In the genomic region with DNA sequence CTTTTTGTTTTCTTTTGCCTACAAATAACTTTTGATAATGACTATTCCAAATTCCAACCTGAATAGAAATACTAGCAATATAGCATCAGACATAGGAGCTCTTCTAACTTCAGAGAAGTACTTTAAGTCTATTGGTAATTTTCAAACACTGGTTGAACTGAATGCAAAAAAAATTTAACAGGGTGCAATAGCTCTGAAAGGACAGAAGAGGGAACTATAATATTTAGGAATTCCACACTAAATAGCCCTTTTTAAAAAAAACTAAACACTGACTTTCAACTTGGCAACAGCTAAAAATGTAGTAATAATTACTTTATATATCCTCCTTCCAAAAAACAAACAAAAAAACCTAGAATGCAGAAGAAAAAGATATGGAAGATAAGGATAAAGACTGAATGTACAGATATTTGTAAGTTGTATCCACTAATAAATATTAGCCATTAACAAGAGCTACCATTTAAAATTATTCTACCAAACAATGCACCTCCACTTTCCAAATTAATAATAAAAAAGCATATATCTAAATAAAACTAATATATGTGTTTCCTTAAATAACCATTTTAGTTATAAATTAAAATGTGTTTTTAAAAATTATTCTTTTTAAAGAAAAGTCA, we compare ENCODE assay signal across 8 cellular contexts.
A peak's percentile ranks its signal among the peaks of the same experiment; 100 is the strongest.
DNase-seq lines count a peak whose midpoint lies in the region; TF ChIP-seq lines count a peak whose summit lies in the region.

No MANE protein-coding gene starts in this region.

- DNase-seq in NCI-H82 treated with DMSO at 0.1 percent for 48 hours (lab: John Stamatoyannopoulos, UW; ENCODE audit: unreplicated experiment) (peak; percentile 8), NCI-H82 (lab: John Stamatoyannopoulos, UW) (no peak), NOMO-1 (lab: John Stamatoyannopoulos, UW; ENCODE audit: unreplicated experiment in 2 of 2) (peak; percentile 5 to 54), dermis microvascular lymphatic vessel endothelial cell (ENCODE audit: low read depth in 2 of 2) (peak; percentile 7 to 31), pons (ENCODE audit: low spot score) (peak; percentile 25), vagina (ENCODE audit: extremely low spot score in 2 of 2) (no peak), COLO668 (lab: John Stamatoyannopoulos, UW; ENCODE audit: unreplicated experiment) (no peak)
- DNase-seq in T-helper 2 cell treated with Interferon-gamma antibody and Interleukin-4, amounts not matched to agents 5 μg/mL and 100 μg/mL, for 36 hours (ENCODE audit: low spot score) = no peak

- no peak overlapping the region for H3K27ac ChIP-seq in vagina

- no peaks in the 10 kb centered on the region for H3K36me3 ChIP-seq in vagina

- H3K4me1 ChIP-seq in vagina = no peaks in the 10 kb centered on the region

- intact Hi-C loops in vagina (cut with DNase I) = no loop called here

- H3K4me3 Mint-ChIP-seq in T-helper 2 cell treated with Interferon-gamma antibody and Interleukin-4, amounts not matched to agents 5 μg/mL and 100 μg/mL, for 36 hours = no peak overlapping the region

- H3K36me3 Mint-ChIP-seq in T-helper 2 cell treated with Interferon-gamma antibody and Interleukin-4, amounts not matched to agents 5 μg/mL and 100 μg/mL, for 36 hours (ENCODE audit: low read depth) = peaks cover 2% of the 10 kb centered on the region

- H3K4me1 Mint-ChIP-seq in T-helper 2 cell treated with Interferon-gamma antibody and Interleukin-4, amounts not matched to agents 5 μg/mL and 100 μg/mL, for 36 hours (ENCODE audit: low read depth) = peaks cover 26% of the 10 kb centered on the region

- no peaks in the 10 kb centered on the region for H3K27me3 Mint-ChIP-seq in T-helper 2 cell treated with Interferon-gamma antibody and Interleukin-4, amounts not matched to agents 5 μg/mL and 100 μg/mL, for 36 hours (ENCODE audit: low read depth)

- no peaks in the 10 kb centered on the region for H3K9me3 Mint-ChIP-seq in T-helper 2 cell treated with Interferon-gamma antibody and Interleukin-4, amounts not matched to agents 5 μg/mL and 100 μg/mL, for 36 hours

- TF ChIP-seq POLR2A in vagina (IDR thresholded peaks at IDR 0.05) = no peak

- H3K27ac Mint-ChIP-seq in T-helper 2 cell treated with Interferon-gamma antibody and Interleukin-4, amounts not matched to agents 5 μg/mL and 100 μg/mL, for 36 hours = no peak overlapping the region

- no peaks in the 10 kb centered on the region for H3K27me3 ChIP-seq in vagina

- H3K9me3 ChIP-seq in vagina = no peaks in the 10 kb centered on the region

- no peak overlapping the region for H3K4me3 ChIP-seq in vagina

- peak in 1 of 3 experiments; percentile 26 for TF ChIP-seq CTCF in vagina (IDR thresholded peaks at IDR 0.05)

Comparison
In these comparisons a context has a peak if more than half of its experiments do, and no peak if none do; other contexts are left out.
1. DNase-seq: peak in NCI-H82 treated with DMSO at 0.1 percent for 48 hours (single experiment), NOMO-1 (2 of 2), dermis microvascular lymphatic vessel endothelial cell (2 of 2) and pons (single experiment); none in NCI-H82 (single experiment), vagina (0 of 2), T-helper 2 cell treated with Interferon-gamma antibody and Interleukin-4, amounts not matched to agents 5 μg/mL and 100 μg/mL, for 36 hours (single experiment) and COLO668 (single experiment).